ENCODE assay signal across 27 cellular contexts in the genomic region with DNA sequence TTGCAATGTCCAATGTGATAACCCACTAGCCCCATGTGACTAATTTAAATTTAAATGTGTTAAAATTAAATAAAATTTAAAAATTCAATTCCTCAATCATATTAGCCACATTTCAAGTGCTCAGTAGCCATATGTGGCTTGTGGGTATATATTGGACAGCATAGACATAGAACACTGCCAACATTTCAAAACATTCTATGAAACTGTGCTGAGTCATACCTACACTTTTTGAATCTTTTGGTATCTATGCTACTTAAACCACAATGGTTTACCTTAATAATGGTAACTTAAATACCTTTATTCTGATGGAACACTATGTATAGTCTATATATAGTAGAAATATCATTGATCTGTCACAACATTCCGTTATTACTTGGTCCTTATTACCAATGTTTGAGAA.
A peak's percentile ranks its signal among the peaks of the same experiment; 100 is the strongest.
DNase-seq lines count a peak whose midpoint lies in the region; ATAC-seq, FAIRE-seq and TF ChIP-seq lines count a peak whose summit lies in the region.
"Had no signal": no experiment of that assay in that cellular context is flagged by ENCODE, and none has a peak within 500 bp of the region (broad histone marks: within the 10 kb centered on the region; RNA-seq: fewer than 3 reads in every experiment).

No MANE protein-coding gene starts in this region.

- POLR2A ChIA-PET in GM12878 (lab: Charles Lee): no interaction called here

- WGBS in GM12878 (ENCODE audit: insufficient coverage, insufficient replicate concordance, low lambda C conversion rate, missing lambda C conversion rate): 0% methylated on average over 1 of the region's 1 CpG

- RAD21 ChIA-PET in GM12878 (lab: Charles Lee; ENCODE audit: unreplicated experiment): no interaction called here

- no peaks in the 10 kb centered on the region for H4K20me1 ChIP-seq in GM12878 (ENCODE audit: control insufficient read depth, insufficient read depth)

- BruUV-seq in GM12878 (replicated peaks; lab: Mats Ljungman, UMichigan): no TSS peak

- no peak overlapping the region for H3K4me3 ChIP-seq in GM12878
- H3K4me3 ChIP-seq: A549, HAP-1, MG63 had no signal

- no peak for FAIRE-seq in GM12878 (lab: Jason Lieb, UNC)
- FAIRE-seq: A549, GM12891, HTR-8/SVneo had no signal

- H3K36me3 ChIP-seq in GM12878 (ENCODE audit: control insufficient read depth in 2 of 2, insufficient read depth in 2 of 2, low read length in 1 of 2): no peaks in the 10 kb centered on the region
- H3K36me3 ChIP-seq: HAP-1, MG63 had no signal

- H3K4me2 ChIP-seq in GM12878 (ENCODE audit: control insufficient read depth, insufficient read depth): no peak overlapping the region
- H3K4me2 ChIP-seq: A549 had no signal

- no peak for TF ChIP-seq POLR2A in GM12878 (IDR thresholded peaks at IDR 0.05; ENCODE audit: low read depth, low read length)

- TF ChIP-seq CTCF in GM12878 (IDR thresholded peaks at IDR 0.05 in 2 of 3, conservative IDR thresholded peaks at IDR 0.05 in 1 of 3; ENCODE audit: control insufficient read depth in 2 of 3, extremely low read depth in 1 of 3, insufficient read depth in 1 of 3, low read depth in 3 of 3, low read length in 3 of 3): no peak

- no peak for TF ChIP-seq RAD21 in GM12878 (IDR thresholded peaks at IDR 0.05; ENCODE audit: insufficient read depth, low read depth, low read length)

- H3K9ac ChIP-seq in GM12878 (ENCODE audit: control insufficient read depth, insufficient read depth, low read length): no peak overlapping the region

- in situ Hi-C loops in GM12878 (cut with MboI): no loop called here

- CTCF ChIA-PET in GM12878 (lab: Yijun Ruan, JAX): interaction anchor here (1.2 kb wide), 1 partner anchor 14 kb away, joined by 4 read pairs; no protein-coding TSS in a partner anchor

- SMC1A ChIA-PET in GM12878 (lab: Charles Lee; ENCODE audit: uncharacterized antibody, unreplicated experiment): no interaction called here

- H3K27ac ChIP-seq in GM12878 (ENCODE audit: control insufficient read depth, insufficient read depth): no peak overlapping the region
- H3K27ac ChIP-seq: A549, HL-60 had no signal

- intact Hi-C loops in GM12878 (cut with micrococcal nuclease; ENCODE audit: unreplicated experiment): no loop called here

- no peak for TF ChIP-seq EP300 in GM12878 (IDR thresholded peaks at IDR 0.05; ENCODE audit: borderline replicate concordance in 1 of 2, control insufficient read depth in 1 of 2, low read depth in 2 of 2, low read length in 2 of 2)

- no peaks in the 10 kb centered on the region for H3K4me1 ChIP-seq in GM12878 (ENCODE audit: control insufficient read depth, insufficient read depth, low read length)
- H3K4me1 ChIP-seq: A549, HAP-1 had no signal

- ATAC-seq in GM18519 (IDR thresholded peaks at IDR 0.05; ENCODE audit: low FRiP score, unreplicated experiment): peak; percentile 69
- ATAC-seq in GM19463 (IDR thresholded peaks at IDR 0.05; ENCODE audit: unreplicated experiment): peak; percentile 67
- ATAC-seq in HG03354 (IDR thresholded peaks at IDR 0.05; ENCODE audit: poor library complexity, severe bottlenecking, unreplicated experiment): peak; percentile 64
- ATAC-seq in GM12878: peak; percentile 61; the same call in 2 of the 3 replicates
- no peak for ATAC-seq in GM18907 (IDR thresholded peaks at IDR 0.05; ENCODE audit: unreplicated experiment)
- ATAC-seq: A549, SK-N-SH treated with all-trans-retinoic acid at 6 μM for 48 hours, T-cell had no signal

- H3K27me3 ChIP-seq in GM12878 (replicated peaks in 1 of 2; ENCODE audit: control insufficient read depth in 2 of 2, insufficient read depth in 2 of 2, low read length in 1 of 2): no peaks in the 10 kb centered on the region
- H3K27me3 ChIP-seq: MG63 had no signal

- H3K9me3 ChIP-seq in GM12878 (replicated peaks; ENCODE audit: control insufficient read depth, insufficient read depth, low read length): no peaks in the 10 kb centered on the region
- H3K9me3 ChIP-seq: A549, HAP-1, MG63 had no signal

- no peak overlapping the region for H2AFZ ChIP-seq in GM12878 (ENCODE audit: control insufficient read depth, low read depth, low read length)

- no peaks in the 10 kb centered on the region for H3K79me2 ChIP-seq in GM12878 (ENCODE audit: control insufficient read depth, insufficient read depth, low read length)

- no peak for DNase-seq in GM12878 (ENCODE audit: low read depth, low spot score)
- DNase-seq in NCI-H748 (lab: John Stamatoyannopoulos, UW; ENCODE audit: unreplicated experiment): no peak
- DNase-seq in activated effector memory CD4-positive, alpha-beta T cell treated with anti-CD3 and anti-CD28 coated beads, Interleukin-2, amount 50 U/mL, for 16 hours: no peak
- DNase-seq in RPMI8226: no peak
- DNase-seq: CD4-positive, alpha-beta memory T cell; DMS53; EL; Karpas-422; MG63; NCI-H1048; NCI-H1436 treated with DMSO at 0.1 percent for 48 hours; NCI-H2029 treated with DMSO at 0.1 percent for 48 hours; NCI-H2171 treated with DMSO at 0.1 percent for 48 hours; NCI-H446; NCI-H526 treated with DMSO at 0.1 percent for 48 hours; SHP77; T-cell had no signal

TF ChIP-seq in GM12878, 131 proteins besides CTCF, POLR2A, EP300 and RAD21:
- peak; percentile 38 for TF ChIP-seq RUNX3 (IDR thresholded peaks at IDR 0.05; ENCODE audit: low read length)
- no peak for TF ChIP-seq MTA2 (IDR thresholded peaks at IDR 0.05; ENCODE audit: low read depth)
- TF ChIP-seq IRF4 (IDR thresholded peaks at IDR 0.05; ENCODE audit: low read depth, low read length): no peak
- no peak for TF ChIP-seq SMC3 (IDR thresholded peaks at IDR 0.05; ENCODE audit: borderline replicate concordance, low read length)
